In genomic region chr4:47913858-47914218, GRCh38 we compare ENCODE assay signal across 8 cellular contexts. TPM values are rescaled to one million over a fixed set of nuclear protein-coding genes. Genes with fewer than 3 reads are reported as not detected.
DNase-seq lines count a peak whose midpoint lies in the region; ATAC-seq and TF ChIP-seq lines count a peak whose summit lies in the region.

No MANE protein-coding gene starts in this region.

- peak overlapping the region; percentile 81 for H3K9ac ChIP-seq in rectal smooth muscle tissue (ENCODE audit: low read length)

- H3K36me3 ChIP-seq in Peyer's patch (peaks cover 0 to 9% (median 0%) of the 10 kb centered on the region in 3 donors), left ventricle myocardium inferior (peaks cover 20% of the 10 kb centered on the region), rectal smooth muscle tissue (ENCODE audit: control insufficient read depth, insufficient read depth, low read length) (peaks cover 2% of the 10 kb centered on the region)

- peak; percentile 6 for ATAC-seq in GM18858 (IDR thresholded peaks at IDR 0.05; ENCODE audit: unreplicated experiment)
- peak; percentile 27 for ATAC-seq in HG03045 (IDR thresholded peaks at IDR 0.05; ENCODE audit: unreplicated experiment)
- peak; percentile 12 to 35 for ATAC-seq in activated naive CD4-positive, alpha-beta T cell treated with anti-CD3 and anti-CD28 coated beads, Interleukin-2, amount 50 U/mL, for 72 hours

- H3K27ac ChIP-seq in Peyer's patch (peak overlapping the region; percentile 70 to 85 (median 75)), left ventricle myocardium inferior (replicated peaks) (peak overlapping the region; percentile 89), rectal smooth muscle tissue (ENCODE audit: low read depth, low read length) (peak overlapping the region; percentile 33)

- H3K27me3 ChIP-seq in Peyer's patch, result no peaks in the 10 kb centered on the region
- no peaks in the 10 kb centered on the region for H3K27me3 ChIP-seq in left ventricle myocardium inferior (ENCODE audit: low read depth)
- H3K27me3 ChIP-seq in rectal smooth muscle tissue (ENCODE audit: control insufficient read depth, insufficient read depth, low read length), result no peaks in the 10 kb centered on the region

- H3K36me3 Mint-ChIP-seq in activated naive CD4-positive, alpha-beta T cell treated with anti-CD3 and anti-CD28 coated beads, Interleukin-2, amount 50 U/mL, for 72 hours, result peaks cover 24 to 40% of the 10 kb centered on the region in 2 donors

- H3K27ac Mint-ChIP-seq in activated naive CD4-positive, alpha-beta T cell treated with anti-CD3 and anti-CD28 coated beads, Interleukin-2, amount 50 U/mL, for 72 hours, result peak overlapping the region; percentile 94 to 95

- peak overlapping the region; percentile 60 to 88 (median 78) for H3K4me3 ChIP-seq in Peyer's patch
- peak overlapping the region; percentile 91 for H3K4me3 ChIP-seq in left ventricle myocardium inferior
- H3K4me3 ChIP-seq in rectal smooth muscle tissue (ENCODE audit: low read length), result peak overlapping the region; percentile 90

- H3K9me3 Mint-ChIP-seq in activated naive CD4-positive, alpha-beta T cell treated with anti-CD3 and anti-CD28 coated beads, Interleukin-2, amount 50 U/mL, for 72 hours, result peaks cover 0 to 10% of the 10 kb centered on the region in 2 donors

- DNase-seq in A172 (ENCODE audit: low spot score) (peak; percentile 4), Peyer's patch (peak in 2 of 3 donors; percentile 30 to 66), left ventricle myocardium inferior (peak; percentile 27), NCI-H1417 treated with DMSO at 0.1 percent for 48 hours (lab: John Stamatoyannopoulos, UW) (no peak)
- DNase-seq in activated naive CD4-positive, alpha-beta T cell treated with anti-CD3 and anti-CD28 coated beads, Interleukin-2, amount 50 U/mL, for 72 hours (ENCODE audit: low spot score in 2 of 2), result peak; percentile 29 to 64

- no peak for TF ChIP-seq POLR2A in Peyer's patch (IDR thresholded peaks at IDR 0.05)

- no peaks in the 10 kb centered on the region for H3K9me3 ChIP-seq in Peyer's patch
- peaks cover 9% of the 10 kb centered on the region for H3K9me3 ChIP-seq in left ventricle myocardium inferior (replicated peaks)

- H3K4me1 ChIP-seq in Peyer's patch, result peaks cover 0 to 7% (median 0%) of the 10 kb centered on the region in 4 donors
- H3K4me1 ChIP-seq in left ventricle myocardium inferior, result peaks cover 21% of the 10 kb centered on the region
- no peaks in the 10 kb centered on the region for H3K4me1 ChIP-seq in rectal smooth muscle tissue (ENCODE audit: control insufficient read depth, insufficient read depth, low read length)

- peak in 1 of 6 experiments; percentile 10 for TF ChIP-seq CTCF in Peyer's patch (IDR thresholded peaks at IDR 0.05)
- TF ChIP-seq CTCF in left ventricle myocardium inferior (IDR thresholded peaks at IDR 0.05; ENCODE audit: borderline replicate concordance), result peak; percentile 10

- intact Hi-C loops in left ventricle myocardium inferior (cut with micrococcal nuclease), result no loop called here

RNA-seq across cellular contexts. Expression of gene NFXL1, which starts 0.5 kb away (rescaled TPM):
- 5.9 and 8.7 TPM in 2 replicates for total RNA-seq in A172 (2014; rRNA removed; shearing (Covaris generic))
- total RNA-seq in Peyer's patch (10 to 100 TPM in 3 of 4 donors, 1 to 10 TPM in 1; 7.0 to 31.4 (median 14.5) TPM), left ventricle myocardium inferior (4.8 TPM)
- 10 to 100 TPM; 14.0 to 16.4 TPM for total RNA-seq in activated naive CD4-positive, alpha-beta T cell treated with anti-CD3 and anti-CD28 coated beads, Interleukin-2, amount 50 U/mL, for 72 hours

Comparison
In these comparisons a context has a peak if more than half of its experiments do, and no peak if none do; other contexts are left out.
1. H3K27ac ChIP-seq: peak in every context shown above with its lines; median percentile 89 in left ventricle myocardium inferior; 75 in Peyer's patch; 33 in rectal smooth muscle tissue.